ENCODE assay signal across 10 cellular contexts in genomic region chr16:1530883-1531637, GRCh38. TPM values are rescaled to one million over a fixed set of nuclear protein-coding genes. Genes with fewer than 3 reads are reported as not detected.
DNase-seq lines count a peak whose midpoint lies in the region; ATAC-seq and TF ChIP-seq lines count a peak whose summit lies in the region.
"Had no signal": no experiment of that assay in that cellular context is flagged by ENCODE, and none has a peak within 500 bp of the region (broad histone marks: within the 10 kb centered on the region; RNA-seq: fewer than 3 reads in every experiment).

No MANE protein-coding gene starts in this region.

- TF ChIP-seq CTCF in fibroblast of mammary gland (conservative IDR thresholded peaks at IDR 0.05; ENCODE audit: control insufficient read depth, insufficient read depth, low read depth, low read length) (no peak), type B pancreatic cell (conservative IDR thresholded peaks at IDR 0.05) (no peak), brain microvascular endothelial cell (IDR thresholded peaks at IDR 0.05; ENCODE audit: low read depth, low read length, missing control alignments) (no peak)

- H3K4me1 Mint-ChIP-seq in type B pancreatic cell (ENCODE audit: unreplicated experiment) (peaks cover 19% of the 10 kb centered on the region), T-helper 17 cell (peaks cover 26% of the 10 kb centered on the region)

- H3K4me1 ChIP-seq in muscle layer of colon (ENCODE audit: insufficient read depth, low read length), result peaks cover 34% of the 10 kb centered on the region

- in situ Hi-C loops in brain microvascular endothelial cell (cut with HindIII; ENCODE audit: low pct_ligation_motif_present, low sequenced_read_pairs), result no loop called here

- H3K36me3 ChIP-seq in muscle layer of colon (ENCODE audit: insufficient read depth, low read length) (no peaks in the 10 kb centered on the region), brain microvascular endothelial cell (replicated peaks) (peaks cover 3% of the 10 kb centered on the region)

- H3K36me3 Mint-ChIP-seq in type B pancreatic cell (no peaks in the 10 kb centered on the region), T-helper 17 cell (ENCODE audit: low read depth) (no peaks in the 10 kb centered on the region)

- ATAC-seq in T-helper 17 cell (no peak), HG03457 (IDR thresholded peaks at IDR 0.05; ENCODE audit: unreplicated experiment) (no peak)

- H3K27ac ChIP-seq in muscle layer of colon (ENCODE audit: low read depth, low read length), result peak overlapping the region; percentile 86
- H3K27ac ChIP-seq in brain microvascular endothelial cell, result no peak overlapping the region

- H3K9me3 ChIP-seq in muscle layer of colon (ENCODE audit: low read length), result no peaks in the 10 kb centered on the region
- no peaks in the 10 kb centered on the region for H3K9me3 ChIP-seq in T-helper 17 cell (ENCODE audit: control insufficient read depth, low read length, poor library complexity, severe bottlenecking)

- H3K9ac ChIP-seq in muscle layer of colon (ENCODE audit: low read length), result no peak overlapping the region

- H3K4me3 Mint-ChIP-seq in type B pancreatic cell (peak overlapping the region; percentile 36), T-helper 17 cell (no peak overlapping the region)
- H3K4me3 Mint-ChIP-seq: activated T-helper 1 cell treated with anti-CD3 and anti-CD28 coated beads, Interleukin-12 subunit alpha, Interleukin-12 subunit beta, Interleukin-2, Interleukin-4 antibody, amounts not matched to agents 30 ng/mL and 10 ng/mL and 1 ng/mL, durations not matched to agents 14 hours and 24 hours and 36 hours had no signal

- no peak overlapping the region for H3K4me3 ChIP-seq in fibroblast of mammary gland (ENCODE audit: control insufficient read depth, low read depth, low read length)
- peak overlapping the region; percentile 25 to 27 for H3K4me3 ChIP-seq in muscle layer of colon (ENCODE audit: low read depth in 1 of 2, low read length in 2 of 2)
- H3K4me3 ChIP-seq in brain microvascular endothelial cell (ENCODE audit: low read depth, low read length), result no peak overlapping the region

- no peaks in the 10 kb centered on the region for H3K9me3 Mint-ChIP-seq in type B pancreatic cell
- H3K9me3 Mint-ChIP-seq: activated T-helper 1 cell treated with anti-CD3 and anti-CD28 coated beads, Interleukin-12 subunit alpha, Interleukin-12 subunit beta, Interleukin-2, Interleukin-4 antibody, amounts not matched to agents 30 ng/mL and 10 ng/mL and 1 ng/mL, durations not matched to agents 14 hours and 24 hours and 36 hours had no signal

- H3K27me3 Mint-ChIP-seq in type B pancreatic cell (no peaks in the 10 kb centered on the region), T-helper 17 cell (no peaks in the 10 kb centered on the region)

- peak overlapping the region; percentile 64 for H3K27ac Mint-ChIP-seq in type B pancreatic cell
- no peak overlapping the region for H3K27ac Mint-ChIP-seq in T-helper 17 cell
- H3K27ac Mint-ChIP-seq: activated T-helper 1 cell treated with anti-CD3 and anti-CD28 coated beads, Interleukin-12 subunit alpha, Interleukin-12 subunit beta, Interleukin-2, Interleukin-4 antibody, amounts not matched to agents 30 ng/mL and 10 ng/mL and 1 ng/mL, durations not matched to agents 14 hours and 24 hours and 36 hours had no signal

- DNase-seq in SK-N-DZ (ENCODE audit: low spot score), result peak; percentile 42
- peak; percentile 90 for DNase-seq in fibroblast of mammary gland (ENCODE audit: low read depth)
- no peak for DNase-seq in type B pancreatic cell (ENCODE audit: extremely low spot score, unreplicated experiment)
- no peak for DNase-seq in T-helper 17 cell
- no peak for DNase-seq in H4 (ENCODE audit: low spot score)
- DNase-seq in brain microvascular endothelial cell, result no peak
- DNase-seq: MM.1S had no signal

- no peaks in the 10 kb centered on the region for H3K27me3 ChIP-seq in muscle layer of colon (ENCODE audit: control insufficient read depth in 1 of 2, insufficient read depth in 2 of 2, low read length in 2 of 2)
- no peaks in the 10 kb centered on the region for H3K27me3 ChIP-seq in brain microvascular endothelial cell (replicated peaks)

RNA-seq across cellular contexts. Expression of gene TMEM204, which starts 2.4 kb away (rescaled TPM):
- not detected in 2 replicates for polyA plus RNA-seq in SK-N-DZ (2014; cell fraction: cytosol; rRNA removed)
- polyA plus RNA-seq in SK-N-DZ (2014; cell fraction: nucleus; rRNA removed), result not detected in 2 replicates
- 1.0 TPM in 1 of 2 replicates, not detected in the other for total RNA-seq in type B pancreatic cell (ENCODE audit: low replicate concordance)
- total RNA-seq in T-helper 17 cell, result 10 to 100 TPM; 22.2 to 23.4 TPM
- not detected in 2 replicates for total RNA-seq in H4 (2014; rRNA removed; shearing (Covaris generic))

RNA-seq across cellular contexts. Expression of gene TELO2, which starts 37.9 kb away (rescaled TPM):
- 35.5 and 36.4 TPM in 2 replicates for polyA plus RNA-seq in SK-N-DZ (2014; cell fraction: cytosol; rRNA removed)
- polyA plus RNA-seq in SK-N-DZ (2014; cell fraction: nucleus; rRNA removed), result 165 and 184 TPM in 2 replicates
- 39.3 and 65.4 TPM in 2 replicates for total RNA-seq in type B pancreatic cell (ENCODE audit: low replicate concordance)
- 10 to 100 TPM; 36.4 to 39.7 TPM for total RNA-seq in T-helper 17 cell
- 3.6 and 4.8 TPM in 2 replicates for total RNA-seq in H4 (2014; rRNA removed; shearing (Covaris generic))

RNA-seq across cellular contexts. Expression of gene PTX4, which starts 42.3 kb away (rescaled TPM):
- polyA plus RNA-seq in SK-N-DZ (2014; cell fraction: cytosol; rRNA removed), result not detected in 2 replicates
- not detected in 2 replicates for polyA plus RNA-seq in SK-N-DZ (2014; cell fraction: nucleus; rRNA removed)
- total RNA-seq in type B pancreatic cell (ENCODE audit: low replicate concordance) (not detected in 2 replicates), T-helper 17 cell (not detected)
- total RNA-seq in H4 (2014; rRNA removed; shearing (Covaris generic)), result not detected in 2 replicates
- total RNA-seq: activated T-helper 1 cell treated with anti-CD3 and anti-CD28 coated beads, Interleukin-12 subunit alpha, Interleukin-12 subunit beta, Interleukin-2, Interleukin-4 antibody, amounts not matched to agents 30 ng/mL and 10 ng/mL and 1 ng/mL, durations not matched to agents 14 hours and 24 hours and 36 hours had no signal

RNA-seq across cellular contexts. Expression of gene CLCN7, which starts 56.2 kb away (rescaled TPM):
- 47.2 and 67.5 TPM in 2 replicates for polyA plus RNA-seq in SK-N-DZ (2014; cell fraction: cytosol; rRNA removed)
- 328 and 374 TPM in 2 replicates for polyA plus RNA-seq in SK-N-DZ (2014; cell fraction: nucleus; rRNA removed)
- total RNA-seq in type B pancreatic cell (ENCODE audit: low replicate concordance), result 91.9 and 98.1 TPM in 2 replicates
- total RNA-seq in T-helper 17 cell, result 100 to 1,000 TPM in 1 of 2 donors, 10 to 100 TPM in 1; 93.9 to 113 TPM
- 16.0 and 21.0 TPM in 2 replicates for total RNA-seq in H4 (2014; rRNA removed; shearing (Covaris generic))

Comparison
In these comparisons a context has a peak if more than half of its experiments do, and no peak if none do; other contexts are left out.
1. DNase-seq: peak in SK-N-DZ (single experiment) and fibroblast of mammary gland (single experiment); none in type B pancreatic cell (single experiment), T-helper 17 cell (0 of 3), H4 (single experiment) and brain microvascular endothelial cell (single experiment).
2. H3K4me3 ChIP-seq: peak in muscle layer of colon (2 of 2); none in fibroblast of mammary gland (single experiment) and brain microvascular endothelial cell (single experiment).
3. RNA of gene TMEM204, which starts 2.4 kb away (total RNA-seq): 22.2 to 23.4 TPM in T-helper 17 cell; 1.0 TPM in type B pancreatic cell and not detected in H4; every median in the first group is over 10 times any median in the second.